In the genomic region with DNA sequence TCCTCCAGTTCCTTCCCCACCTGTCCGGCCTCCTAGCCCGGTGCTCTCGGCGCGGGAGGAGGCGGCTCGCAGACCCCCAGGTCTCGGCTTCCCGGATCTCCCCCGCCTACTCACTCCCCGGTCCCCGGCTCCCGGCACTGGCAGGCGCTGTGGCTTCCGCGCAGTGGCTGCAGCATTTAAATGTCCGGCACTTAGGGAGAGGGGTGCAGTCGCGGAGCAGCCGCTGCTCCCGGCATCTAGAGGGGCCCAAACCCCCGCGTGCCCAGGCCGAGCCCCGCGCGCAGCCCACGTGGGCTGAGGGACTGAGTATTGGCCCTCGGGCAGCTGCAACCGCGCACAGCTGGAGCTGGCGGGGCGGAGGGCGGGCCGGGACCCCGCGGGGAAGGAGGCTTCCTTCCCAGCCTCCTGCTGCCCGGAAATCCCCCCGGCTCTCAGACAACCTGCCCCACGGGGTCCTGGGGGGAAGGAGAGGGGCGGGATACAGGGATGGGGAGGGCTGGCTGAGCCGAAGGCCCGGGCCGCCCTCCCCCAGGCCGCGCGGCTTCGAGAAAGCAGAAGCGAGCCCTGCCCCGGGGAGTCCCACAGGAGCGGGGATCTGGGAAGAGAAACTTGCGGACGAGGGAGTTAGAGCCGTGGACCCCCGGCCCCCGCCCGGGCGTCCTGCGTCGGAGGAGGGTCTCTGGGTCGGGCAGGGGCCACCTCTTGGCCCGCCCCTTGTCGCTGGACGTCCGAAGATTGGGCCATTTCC, we compare ENCODE assay signal across 9 cellular contexts. TPM values are rescaled to one million over a fixed set of nuclear protein-coding genes. Genes with fewer than 3 reads are reported as not detected.
A peak's percentile ranks its signal among the peaks of the same experiment; 100 is the strongest.
DNase-seq lines count a peak whose midpoint lies in the region; ATAC-seq, FAIRE-seq and TF ChIP-seq lines count a peak whose summit lies in the region.
"Had no signal": no experiment of that assay in that cellular context is flagged by ENCODE, and none has a peak within 500 bp of the region (broad histone marks: within the 10 kb centered on the region; RNA-seq: fewer than 3 reads in every experiment).

No MANE protein-coding gene starts in this region.

- no peak for TF ChIP-seq CTCF in A549 (IDR thresholded peaks at IDR 0.05)
- no peak for TF ChIP-seq CTCF in hepatocyte (IDR thresholded peaks at IDR 0.05; ENCODE audit: poor library complexity)
- no peak for TF ChIP-seq CTCF in smooth muscle cell (IDR thresholded peaks at IDR 0.05; ENCODE audit: borderline replicate concordance, insufficient read depth, poor library complexity, severe bottlenecking)

- H3K9me2 ChIP-seq in hepatocyte (replicated peaks; ENCODE audit: insufficient read depth) = no peaks in the 10 kb centered on the region

- H2AFZ ChIP-seq in hepatocyte (peak overlapping the region; percentile 40), smooth muscle cell (ENCODE audit: low read depth) (no peak overlapping the region)

- no peaks in the 10 kb centered on the region for H3K9me3 Mint-ChIP-seq in activated T-cell treated with anti-CD3 and anti-CD28 coated beads, Interleukin-2, amount 50 U/mL, for 72 hours

- H3K4me3 ChIP-seq in A549 (peak overlapping the region; percentile 75), HAP-1 (peak overlapping the region; percentile 48), hepatocyte (peak overlapping the region; percentile 33), smooth muscle cell (peak overlapping the region; percentile 54), small intestine (ENCODE audit: low read depth in 1 of 2, low read length in 2 of 2) (peak overlapping the region in 1 of 2 donors; percentile 43)

- H3K9ac ChIP-seq in smooth muscle cell (ENCODE audit: low read depth) = no peak overlapping the region

- peak overlapping the region; percentile 82 to 86 for H3K4me3 Mint-ChIP-seq in activated T-cell treated with anti-CD3 and anti-CD28 coated beads, Interleukin-2, amount 50 U/mL, for 72 hours

- H3K27me3 ChIP-seq in HAP-1 (ENCODE audit: low read depth) (peaks cover 4% of the 10 kb centered on the region; the same call in 1 of the 2 replicates), hepatocyte (peaks cover 86% of the 10 kb centered on the region), smooth muscle cell (ENCODE audit: low read depth) (peaks cover 74% of the 10 kb centered on the region), small intestine (ENCODE audit: control insufficient read depth in 2 of 2, insufficient read depth in 2 of 2, low read length in 2 of 2) (peaks cover 0 to 12% of the 10 kb centered on the region in 2 donors)

- no peak for FAIRE-seq in A549 (lab: Jason Lieb, UNC)
- FAIRE-seq in small intestine (lab: Jason Lieb, UNC) = no peak

- H4K20me1 ChIP-seq in hepatocyte (ENCODE audit: insufficient read depth, poor library complexity, severe bottlenecking) (no peaks in the 10 kb centered on the region), smooth muscle cell (ENCODE audit: low read depth) (no peaks in the 10 kb centered on the region)

- peaks cover 47% of the 10 kb centered on the region for H3K27me3 Mint-ChIP-seq in activated T-cell treated with anti-CD3 and anti-CD28 coated beads, Interleukin-2, amount 50 U/mL, for 72 hours (ENCODE audit: low read depth)

- H3K4me1 ChIP-seq in A549 (peaks cover 3% of the 10 kb centered on the region; the same call in 1 of the 3 replicates), HAP-1 (peaks cover 2% of the 10 kb centered on the region; the same call in 1 of the 2 replicates), hepatocyte (ENCODE audit: insufficient read depth) (peaks cover 20% of the 10 kb centered on the region), smooth muscle cell (ENCODE audit: low read depth) (peaks cover 11% of the 10 kb centered on the region), small intestine (ENCODE audit: control insufficient read depth in 2 of 2, insufficient read depth in 1 of 2, low read depth in 1 of 2, low read length in 1 of 2) (peaks cover 0 to 3% of the 10 kb centered on the region in 2 donors)

- H3K27ac Mint-ChIP-seq in activated T-cell treated with anti-CD3 and anti-CD28 coated beads, Interleukin-2, amount 50 U/mL, for 72 hours = no peak overlapping the region

- no peaks in the 10 kb centered on the region for H3K79me2 ChIP-seq in hepatocyte
- H3K79me2 ChIP-seq in smooth muscle cell (ENCODE audit: low read depth) = no peaks in the 10 kb centered on the region

- in situ Hi-C loops in HAP-1 (cut with MboI; ENCODE audit: low sequenced_read_pairs) = no loop called here

- H3K27ac ChIP-seq in A549 (peak overlapping the region; percentile 75 to 84), hepatocyte (no peak overlapping the region), smooth muscle cell (ENCODE audit: low read depth) (no peak overlapping the region), small intestine (ENCODE audit: low read depth in 1 of 2, low read length in 1 of 2) (no peak overlapping the region)
- H3K27ac ChIP-seq: epithelial cell of prostate had no signal

- WGBS in A549 (ENCODE audit: missing lambda C conversion rate) = 1% methylated on average over 15 of the region's 65 CpGs
- WGBS in hepatocyte (ENCODE audit: low lambda C conversion rate, missing lambda C conversion rate) = under 1% methylated on average over 38 of the region's 65 CpGs
- under 1% methylated on average over 47 of the region's 65 CpGs for WGBS in smooth muscle cell (ENCODE audit: low lambda C conversion rate)
- 0 to 1% (median 0%) methylated on average over 48 to 65 of the region's 65 CpGs for whole genome bisulfite sequencing in small intestine, 3 donors

- TF ChIP-seq POLR2A in A549 (IDR thresholded peaks at IDR 0.05; ENCODE audit: low read length) = 0 out of 2 replicates have a peak, but pooled peaks have one; percentile 5

- TF ChIP-seq EP300 in A549 (IDR thresholded peaks at IDR 0.05) = no peak

- DNase-seq in A549 (ENCODE audit: low read depth in 1 of 2, low spot score in 1 of 2) = no peak
- DNase-seq in HAP-1 (ENCODE audit: low spot score in 2 of 2) = peak in 1 of 2 experiments; percentile 47
- peak in 1 of 2 donors; percentile 47 for DNase-seq in activated T-cell treated with anti-CD3 and anti-CD28 coated beads, Interleukin-2, amount 50 U/mL, for 72 hours
- no peak for DNase-seq in hepatocyte (ENCODE audit: low spot score)
- DNase-seq in smooth muscle cell (lab: John Stamatoyannopoulos, UW; ENCODE audit: unreplicated experiment) = no peak
- no peak for DNase-seq in NCI-H1930 (lab: John Stamatoyannopoulos, UW)
- DNase-seq in NCI-H345 treated with DMSO at 0.1 percent for 48 hours (lab: John Stamatoyannopoulos, UW; ENCODE audit: unreplicated experiment) = no peak
- DNase-seq in small intestine = no peak

- ATAC-seq in A549 = peak; percentile 57 to 75
- ATAC-seq in activated T-cell treated with anti-CD3 and anti-CD28 coated beads, Interleukin-2, amount 50 U/mL, for 72 hours (replicated peaks in 1 of 2) = peak; percentile 38 to 54

- H3F3A ChIP-seq in smooth muscle cell (ENCODE audit: low read depth) = no peaks in the 10 kb centered on the region

- CTCF ChIA-PET in A549 (lab: Yijun Ruan, JAX) = interaction anchor here (2.3 to 11.8 kb wide), 2 partner anchors 13 to 16 kb away, joined by 10 to 178 read pairs; no protein-coding TSS in a partner anchor

- H3K9me3 ChIP-seq in A549 (no peaks in the 10 kb centered on the region), HAP-1 (no peaks in the 10 kb centered on the region), hepatocyte (ENCODE audit: low read depth) (no peaks in the 10 kb centered on the region), smooth muscle cell (replicated peaks; ENCODE audit: low read depth) (no peaks in the 10 kb centered on the region), small intestine (ENCODE audit: control insufficient read depth, low read depth) (no peaks in the 10 kb centered on the region)

- H3K4me2 ChIP-seq in A549 = peak overlapping the region; percentile 100
- peak overlapping the region; percentile 96 for H3K4me2 ChIP-seq in hepatocyte
- H3K4me2 ChIP-seq in smooth muscle cell = peak overlapping the region; percentile 93

- no peak for TF ChIP-seq RAD21 in A549 (conservative IDR thresholded peaks at IDR 0.05 in 1 of 2, IDR thresholded peaks at IDR 0.05 in 1 of 2)

- H3K36me3 ChIP-seq in HAP-1 (replicated peaks) (no peaks in the 10 kb centered on the region), hepatocyte (replicated peaks; ENCODE audit: insufficient read depth, low read depth) (no peaks in the 10 kb centered on the region), smooth muscle cell (ENCODE audit: low read depth) (no peaks in the 10 kb centered on the region), small intestine (ENCODE audit: control insufficient read depth in 2 of 2, insufficient read depth in 2 of 2, low read length in 2 of 2) (no peaks in the 10 kb centered on the region)

- POLR2A ChIA-PET in A549 (lab: Yijun Ruan, JAX) = interaction anchor here (0.7 to 1.4 kb wide), 2 partner anchors 21 to 24 kb away, joined by 3 to 6 read pairs; no protein-coding TSS in a partner anchor

- H3K36me3 Mint-ChIP-seq in activated T-cell treated with anti-CD3 and anti-CD28 coated beads, Interleukin-2, amount 50 U/mL, for 72 hours (ENCODE audit: insufficient read depth in 2 of 2) = no peaks in the 10 kb centered on the region

- H3K4me1 Mint-ChIP-seq in activated T-cell treated with anti-CD3 and anti-CD28 coated beads, Interleukin-2, amount 50 U/mL, for 72 hours (ENCODE audit: low read depth) = peaks cover 29% of the 10 kb centered on the region

RNA-seq across cellular contexts. Expression of a gene that starts 0.4 kb away (rescaled TPM):
- polyA plus RNA-seq in A549 (2011; rRNA removed) (0.03 and 0.04 TPM in 2 replicates), A549 (2017; fragmentation: RNase III; extraction: RNeasy Plus Mini Kit Qiagen cat#74134 plus additional on column Dnase treatment) (0.25 to 0.31 TPM (median 0.25 TPM) in 3 replicates), hepatocyte (6.3 and 8.7 TPM in 2 replicates), smooth muscle cell (1.3 and 3.5 TPM in 2 replicates), small intestine (under 1 TPM; 0.54 to 0.89 (median 0.67) TPM)
- 0.24 and 0.31 TPM in 2 replicates for polyA plus RNA-seq in A549 (2012; cell fraction: cytosol; rRNA removed)
- polyA plus RNA-seq in A549 (2012; cell fraction: nucleus; rRNA removed) = 0.71 and 1.0 TPM in 2 replicates
- polyA minus RNA-seq in A549 (2011; rRNA and poly(A)+ RNA removed) = 0.05 and 0.17 TPM in 2 replicates
- total RNA-seq in activated T-cell treated with anti-CD3 and anti-CD28 coated beads, Interleukin-2, amount 50 U/mL, for 72 hours = 1 to 10 TPM; 2.3 to 5.2 TPM
- total RNA-seq in hepatocyte (0.60 TPM in 1 of 2 replicates, not detected in the other), smooth muscle cell (0.36 and 0.90 TPM in 2 replicates)

RNA-seq across cellular contexts. Expression of a gene that starts 9.2 kb away (rescaled TPM):
- polyA plus RNA-seq in A549 (2011; rRNA removed) (not detected in 2 replicates), A549 (2017; fragmentation: RNase III; extraction: RNeasy Plus Mini Kit Qiagen cat#74134 plus additional on column Dnase treatment) (not detected in 3 replicates), hepatocyte (11.8 and 12.8 TPM in 2 replicates), smooth muscle cell (0.86 and 7.9 TPM in 2 replicates), small intestine (10 to 100 TPM; 26.8 to 47.8 (median 40.3) TPM)
- 0.03 TPM in 1 of 2 replicates, not detected in the other for polyA plus RNA-seq in A549 (2012; cell fraction: cytosol; rRNA removed)
- polyA plus RNA-seq in A549 (2012; cell fraction: nucleus; rRNA removed) = 0.04 and 0.06 TPM in 2 replicates
- not detected in 2 replicates for polyA minus RNA-seq in A549 (2011; rRNA and poly(A)+ RNA removed)
- total RNA-seq in activated T-cell treated with anti-CD3 and anti-CD28 coated beads, Interleukin-2, amount 50 U/mL, for 72 hours = under 1 TPM in 1 of 2 donors, not detected in 1; 0.30 TPM
- total RNA-seq in hepatocyte (10.0 and 12.3 TPM in 2 replicates), smooth muscle cell (0.49 and 1.5 TPM in 2 replicates)

RNA-seq across cellular contexts. Expression of a gene that starts 19.5 kb away (rescaled TPM):
- polyA plus RNA-seq in A549 (2011; rRNA removed) (8.9 and 12.4 TPM in 2 replicates), A549 (2017; fragmentation: RNase III; extraction: RNeasy Plus Mini Kit Qiagen cat#74134 plus additional on column Dnase treatment) (18.8 to 32.0 TPM (median 20.2 TPM) in 3 replicates), hepatocyte (124 and 131 TPM in 2 replicates), smooth muscle cell (27.7 and 35.0 TPM in 2 replicates), small intestine (1,000 to 10,000 TPM in 1 of 3 donors, 100 to 1,000 TPM in 2; 209 to 1,061 (median 804) TPM)
- 12.0 and 13.2 TPM in 2 replicates for polyA plus RNA-seq in A549 (2012; cell fraction: cytosol; rRNA removed)
- 12.0 and 15.8 TPM in 2 replicates for polyA plus RNA-seq in A549 (2012; cell fraction: nucleus; rRNA removed)
- 4.7 and 8.6 TPM in 2 replicates for polyA minus RNA-seq in A549 (2011; rRNA and poly(A)+ RNA removed)
- 1,000 to 10,000 TPM; 1,427 to 2,251 TPM for total RNA-seq in activated T-cell treated with anti-CD3 and anti-CD28 coated beads, Interleukin-2, amount 50 U/mL, for 72 hours
- total RNA-seq in hepatocyte (82.0 and 110 TPM in 2 replicates), smooth muscle cell (25.1 and 26.3 TPM in 2 replicates)

RNA-seq across cellular contexts. Expression of a gene that starts 22.1 kb away (rescaled TPM):
- polyA plus RNA-seq in A549 (2011; rRNA removed) (31.8 and 32.5 TPM in 2 replicates), A549 (2017; fragmentation: RNase III; extraction: RNeasy Plus Mini Kit Qiagen cat#74134 plus additional on column Dnase treatment) (48.7 to 56.5 TPM (median 53.2 TPM) in 3 replicates), hepatocyte (79.4 and 86.2 TPM in 2 replicates), smooth muscle cell (59.4 and 83.9 TPM in 2 replicates), small intestine (10 to 100 TPM; 35.9 to 51.4 (median 44.1) TPM)
- polyA plus RNA-seq in A549 (2012; cell fraction: cytosol; rRNA removed) = 72.2 and 84.2 TPM in 2 replicates
- 171 and 186 TPM in 2 replicates for polyA plus RNA-seq in A549 (2012; cell fraction: nucleus; rRNA removed)
- 41.4 and 51.4 TPM in 2 replicates for polyA minus RNA-seq in A549 (2011; rRNA and poly(A)+ RNA removed)
- total RNA-seq in activated T-cell treated with anti-CD3 and anti-CD28 coated beads, Interleukin-2, amount 50 U/mL, for 72 hours = 10 to 100 TPM; 49.1 to 50.9 TPM
- total RNA-seq in hepatocyte (35.6 and 41.2 TPM in 2 replicates), smooth muscle cell (24.1 and 28.9 TPM in 2 replicates)

RNA-seq across cellular contexts. Expression of a gene that starts 22.2 kb away (rescaled TPM):
- 46.4 and 60.3 TPM in 2 replicates for polyA plus RNA-seq in A549 (2011; rRNA removed)
- polyA plus RNA-seq in A549 (2012; cell fraction: cytosol; rRNA removed) = 128 and 183 TPM in 2 replicates
- polyA plus RNA-seq in A549 (2012; cell fraction: nucleus; rRNA removed) = 74.6 and 88.1 TPM in 2 replicates
- 131 to 199 TPM (median 179 TPM) in 3 replicates for polyA plus RNA-seq in A549 (2017; fragmentation: RNase III; extraction: RNeasy Plus Mini Kit Qiagen cat#74134 plus additional on column Dnase treatment)
- polyA minus RNA-seq in A549 (2011; rRNA and poly(A)+ RNA removed) = 39.3 and 47.7 TPM in 2 replicates
- 10 to 100 TPM; 27.6 to 32.8 TPM for total RNA-seq in activated T-cell treated with anti-CD3 and anti-CD28 coated beads, Interleukin-2, amount 50 U/mL, for 72 hours
- 19.7 and 35.7 TPM in 2 replicates for total RNA-seq in hepatocyte
- polyA plus RNA-seq in hepatocyte = 158 and 201 TPM in 2 replicates
- total RNA-seq in smooth muscle cell = 63.3 and 73.5 TPM in 2 replicates
- 337 and 367 TPM in 2 replicates for polyA plus RNA-seq in smooth muscle cell
- polyA plus RNA-seq in small intestine = 100 to 1,000 TPM in 1 of 3 donors, 10 to 100 TPM in 2; 51.5 to 119 (median 62.1) TPM

Comparison
In these comparisons a context has a peak if more than half of its experiments do, and no peak if none do; other contexts are left out.
1. H3K27ac ChIP-seq: peak in A549 (2 of 2); none in hepatocyte (single experiment), smooth muscle cell (single experiment) and small intestine (0 of 2).
2. Peak in every context shown above with its lines, with median percentiles within 50 percentile points of each other: H3K4me2 ChIP-seq.